ENCODE assay signal across 23 cellular contexts in the genomic region with DNA sequence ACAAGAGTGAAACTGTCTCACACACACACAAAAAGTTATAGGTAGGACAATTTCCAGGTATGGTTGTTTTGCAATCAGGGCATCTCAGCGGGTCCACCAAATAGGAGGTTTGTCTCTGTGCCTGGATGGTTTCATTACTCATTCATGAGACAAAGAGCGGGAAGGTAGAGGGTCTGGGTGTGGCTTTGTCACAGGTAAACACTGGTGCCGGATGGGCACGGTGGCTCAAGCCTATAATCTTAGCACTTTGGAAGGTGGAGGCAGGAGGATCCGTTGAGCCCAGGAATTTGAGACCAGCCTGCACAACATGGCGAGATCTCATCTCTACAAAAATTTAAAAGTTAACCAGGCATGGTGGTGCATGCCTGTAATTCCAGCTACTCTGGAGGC. TPM values are rescaled to one million over a fixed set of nuclear protein-coding genes. Genes with fewer than 3 reads are reported as not detected.
A peak's percentile ranks its signal among the peaks of the same experiment; 100 is the strongest.
DNase-seq lines count a peak whose midpoint lies in the region; ATAC-seq and TF ChIP-seq lines count a peak whose summit lies in the region.
"Had no signal": no experiment of that assay in that cellular context is flagged by ENCODE, and none has a peak within 500 bp of the region (broad histone marks: within the 10 kb centered on the region; RNA-seq: fewer than 3 reads in every experiment).

No MANE protein-coding gene starts in this region.

- dilution Hi-C loops in mammary epithelial cell (cut with HindIII; ENCODE audit: low sequenced_read_pairs), result no loop called here

- no peaks in the 10 kb centered on the region for H4K20me1 ChIP-seq in mammary epithelial cell (ENCODE audit: insufficient read depth, low read length)

- 88% methylated on average over 5 of the region's 6 CpGs for WGBS in mammary epithelial cell (ENCODE audit: low coverage, missing lambda C conversion rate)
- no CpG with 5 or more reads among the region's 6 CpGs for WGBS in mesendoderm (ENCODE audit: extremely low coverage, insufficient coverage, low lambda C conversion rate)

- H3K36me3 ChIP-seq in mammary epithelial cell (ENCODE audit: insufficient read depth, low read length) (no peaks in the 10 kb centered on the region), mesendoderm (ENCODE audit: control insufficient read depth, insufficient read depth, low read length) (no peaks in the 10 kb centered on the region)
- H3K36me3 ChIP-seq: Peyer's patch had no signal

- in situ Hi-C loops in mammary epithelial cell (cut with MboI; ENCODE audit: low sequenced_read_pairs in 2 of 2), result no loop called here

- no peak overlapping the region for H3K27ac ChIP-seq in mammary epithelial cell (ENCODE audit: insufficient read depth, low read depth, low read length)
- H3K27ac ChIP-seq in mesendoderm (ENCODE audit: low read depth, low read length), result no peak overlapping the region
- H3K27ac ChIP-seq: Peyer's patch had no signal

- no peak overlapping the region for H2BK120ac ChIP-seq in mesendoderm (ENCODE audit: low read depth, low read length)

- H3K18ac ChIP-seq in mesendoderm (ENCODE audit: low read length), result peak overlapping the region; percentile 6

- H2BK5ac ChIP-seq in mesendoderm (ENCODE audit: low read length), result no peak overlapping the region

- no TSS peak for BruUV-seq in mammary epithelial cell (replicated peaks; lab: Mats Ljungman, UMichigan)

- H3K56ac ChIP-seq in mesendoderm (ENCODE audit: low read length), result no peak overlapping the region

- H4K5ac ChIP-seq in mesendoderm (ENCODE audit: low read length), result no peak overlapping the region

- no peak overlapping the region for H4K8ac ChIP-seq in mesendoderm (ENCODE audit: low read depth, low read length)

- H3K9ac ChIP-seq in mammary epithelial cell (ENCODE audit: insufficient read depth, low read length) (no peak overlapping the region), mesendoderm (ENCODE audit: low read length) (no peak overlapping the region)

- peak; percentile 58 for DNase-seq in NCI-H748 (lab: John Stamatoyannopoulos, UW; ENCODE audit: unreplicated experiment)
- no peak for DNase-seq in NCI-H748 treated with DMSO at 0.1 percent for 48 hours (lab: John Stamatoyannopoulos, UW)
- DNase-seq in mammary epithelial cell, result peak; percentile 31
- no peak for DNase-seq in mesendoderm
- no peak for DNase-seq in NCI-H2171 (lab: John Stamatoyannopoulos, UW)
- DNase-seq in NCI-H1092 (lab: John Stamatoyannopoulos, UW), result no peak
- DNase-seq: 8988T; CD8-positive, alpha-beta T cell; GF-D8; MV-4-11; NCI-H1436 treated with DMSO at 0.1 percent for 48 hours; NCI-H2081; NCI-H510A; SHP77 treated with DMSO at 0.1 percent for 48 hours had no signal

- no peak overlapping the region for H3K23ac ChIP-seq in mesendoderm (ENCODE audit: low read length)

- intact Hi-C loops in mammary epithelial cell (cut with micrococcal nuclease), result loop anchor here (2.0 kb wide), 1 partner anchor 13 kb away; no protein-coding TSS in a partner anchor

- CTCF ChIA-PET in mammary epithelial cell (lab: Charles Lee; ENCODE audit: low non-redundant PET), result interaction anchor here (0.6 kb wide), 1 partner anchor 1009 kb away, joined by 3 read pairs; no protein-coding TSS in a partner anchor

- H3K79me2 ChIP-seq in mammary epithelial cell (ENCODE audit: insufficient read depth, low read length), result no peaks in the 10 kb centered on the region
- H3K79me2 ChIP-seq in mesendoderm (ENCODE audit: control insufficient read depth, insufficient read depth, low read length), result no peaks in the 10 kb centered on the region

- peaks cover 8% of the 10 kb centered on the region for H3K9me3 ChIP-seq in mammary epithelial cell (replicated peaks; ENCODE audit: insufficient read depth, low read length)
- H3K9me3 ChIP-seq: Peyer's patch had no signal

- TF ChIP-seq CTCF in mammary epithelial cell (conservative IDR thresholded peaks at IDR 0.05 in 1 of 2, IDR thresholded peaks at IDR 0.05 in 1 of 2; ENCODE audit: extremely low read depth in 1 of 2, insufficient read depth in 1 of 2, low read depth in 1 of 2, low read length in 2 of 2), result no peak

- no peak overlapping the region for H3K4ac ChIP-seq in mesendoderm (ENCODE audit: low read depth, low read length)

- no peak overlapping the region for H3K4me2 ChIP-seq in mammary epithelial cell (ENCODE audit: insufficient read depth, low read depth, low read length)
- no peak overlapping the region for H3K4me2 ChIP-seq in mesendoderm (ENCODE audit: low read length)

- H2BK15ac ChIP-seq in mesendoderm (replicated peaks; ENCODE audit: low read depth), result no peak overlapping the region

- H2AK5ac ChIP-seq in mesendoderm (ENCODE audit: low read length), result no peak overlapping the region

- H3K4me3 ChIP-seq in mammary epithelial cell (replicated peaks in 1 of 3; ENCODE audit: insufficient read depth in 1 of 3, low read depth in 2 of 3, low read length in 3 of 3) (no peak overlapping the region), mesendoderm (ENCODE audit: low read length) (no peak overlapping the region)
- H3K4me3 ChIP-seq: Peyer's patch had no signal

- peaks cover 6% of the 10 kb centered on the region for H3K4me1 ChIP-seq in mammary epithelial cell (ENCODE audit: insufficient read depth, low read length)
- peaks cover 5% of the 10 kb centered on the region for H3K4me1 ChIP-seq in mesendoderm (ENCODE audit: control insufficient read depth, low read depth, low read length)
- H3K4me1 ChIP-seq: Peyer's patch had no signal

- no peak for ATAC-seq in HG03442 (IDR thresholded peaks at IDR 0.05; ENCODE audit: unreplicated experiment)
- ATAC-seq in HG03378 (IDR thresholded peaks at IDR 0.05; ENCODE audit: unreplicated experiment), result no peak
- ATAC-seq: CD8-positive, alpha-beta T cell had no signal

- H2AFZ ChIP-seq in mammary epithelial cell (ENCODE audit: low read depth, low read length), result no peak overlapping the region

- H3K27me3 ChIP-seq in mammary epithelial cell (ENCODE audit: insufficient read depth, low read length) (no peaks in the 10 kb centered on the region), mesendoderm (ENCODE audit: insufficient read depth, low read length, poor library complexity) (no peaks in the 10 kb centered on the region)
- H3K27me3 ChIP-seq: Peyer's patch had no signal

- H3K79me1 ChIP-seq in mesendoderm (ENCODE audit: low read length), result no peaks in the 10 kb centered on the region

RNA-seq across cellular contexts. Expression of gene ERVH48-1, which starts 16.3 kb away (rescaled TPM):
- total RNA-seq in mammary epithelial cell, result not detected
- polyA plus RNA-seq in mammary epithelial cell, result not detected
- polyA minus RNA-seq in mammary epithelial cell, result not detected
- polyA plus RNA-seq in mesendoderm (2013, experiment 1 of 2), result 14.7 TPM
- polyA plus RNA-seq in mesendoderm (2013, experiment 2 of 2), result 14.6 TPM
- total RNA-seq: Daoy, H4, HT1080, LHCN-M2, Peyer's patch had no signal
- polyA plus RNA-seq: BJ, IgD-negative memory B cell had no signal

RNA-seq across cellular contexts. Expression of gene PKNOX1, which starts 32.7 kb away (rescaled TPM):
- 10 to 100 TPM; 13.3 to 18.3 TPM for total RNA-seq in mammary epithelial cell
- polyA plus RNA-seq in mammary epithelial cell, result 21.1 TPM
- 21.9 TPM for polyA minus RNA-seq in mammary epithelial cell
- 9.7 TPM for polyA plus RNA-seq in mesendoderm (2013, experiment 1 of 2)
- polyA plus RNA-seq in mesendoderm (2013, experiment 2 of 2), result 9.7 TPM

RNA-seq across cellular contexts. Expression of gene NDUFV3, which starts 48.6 kb away (rescaled TPM):
- 10 to 100 TPM; 36.3 to 50.3 TPM for total RNA-seq in mammary epithelial cell
- polyA plus RNA-seq in mammary epithelial cell, result 47.8 TPM
- 36.4 TPM for polyA minus RNA-seq in mammary epithelial cell
- polyA plus RNA-seq in mesendoderm (2013, experiment 1 of 2), result 29.0 TPM
- 29.9 TPM for polyA plus RNA-seq in mesendoderm (2013, experiment 2 of 2)

Comparison
In these comparisons a context has a peak if more than half of its experiments do, and no peak if none do; other contexts are left out.
1. DNase-seq: peak in NCI-H748 (single experiment) and mammary epithelial cell (single experiment); none in NCI-H748 treated with DMSO at 0.1 percent for 48 hours (single experiment), mesendoderm (single experiment), NCI-H2171 (single experiment) and NCI-H1092 (single experiment).